In the genomic region with DNA sequence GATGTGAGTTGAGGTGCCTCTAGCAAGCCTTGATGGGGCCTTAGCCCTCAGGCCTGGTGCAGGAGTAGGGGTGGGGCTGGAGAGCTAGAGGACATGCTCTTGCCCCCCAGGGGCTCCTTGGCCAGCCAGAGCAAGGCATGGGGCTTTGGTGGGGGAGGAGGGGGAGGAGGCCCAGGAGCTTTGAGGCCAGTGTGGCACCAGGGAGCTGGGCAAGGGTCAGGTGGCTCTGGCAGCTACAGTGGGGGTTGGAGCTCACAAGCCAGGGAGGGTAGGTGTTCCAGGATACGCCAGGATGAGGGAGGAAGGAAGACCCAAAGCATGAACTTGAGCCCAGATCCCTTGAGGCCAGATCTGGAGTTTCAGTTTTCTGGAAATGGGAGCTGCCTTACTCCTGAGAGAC, we compare ENCODE assay signal across 2 cellular contexts.
TF ChIP-seq lines count a peak whose summit lies in the region.

No MANE protein-coding gene starts in this region.

TF ChIP-seq in SK-N-SH, 30 proteins besides CTCF, POLR2A, EP300 and RAD21 (continued from another document):
- TF ChIP-seq, protein P1, sequence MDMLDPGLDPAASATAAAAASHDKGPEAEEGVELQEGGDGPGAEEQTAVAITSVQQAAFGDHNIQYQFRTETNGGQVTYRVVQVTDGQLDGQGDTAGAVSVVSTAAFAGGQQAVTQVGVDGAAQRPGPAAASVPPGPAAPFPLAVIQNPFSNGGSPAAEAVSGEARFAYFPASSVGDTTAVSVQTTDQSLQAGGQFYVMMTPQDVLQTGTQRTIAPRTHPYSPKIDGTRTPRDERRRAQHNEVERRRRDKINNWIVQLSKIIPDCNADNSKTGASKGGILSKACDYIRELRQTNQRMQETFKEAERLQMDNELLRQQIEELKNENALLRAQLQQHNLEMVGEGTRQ (IDR thresholded peaks at IDR 0.05; ENCODE audit: borderline replicate concordance, low read depth, low read length): no peak
- no peak for TF ChIP-seq POLR2AphosphoS5 (IDR thresholded peaks at IDR 0.05; ENCODE audit: low read depth, low read length)
- no peak for TF ChIP-seq SIN3A (IDR thresholded peaks at IDR 0.05; ENCODE audit: borderline replicate concordance, low read depth, low read length)
- no peak for TF ChIP-seq FOXJ3 (CRISPR knock-in tag; IDR thresholded peaks at IDR 0.05)
- no peak for TF ChIP-seq TEAD4 (IDR thresholded peaks at IDR 0.05; ENCODE audit: borderline replicate concordance, insufficient read depth)
- TF ChIP-seq, protein P2, sequence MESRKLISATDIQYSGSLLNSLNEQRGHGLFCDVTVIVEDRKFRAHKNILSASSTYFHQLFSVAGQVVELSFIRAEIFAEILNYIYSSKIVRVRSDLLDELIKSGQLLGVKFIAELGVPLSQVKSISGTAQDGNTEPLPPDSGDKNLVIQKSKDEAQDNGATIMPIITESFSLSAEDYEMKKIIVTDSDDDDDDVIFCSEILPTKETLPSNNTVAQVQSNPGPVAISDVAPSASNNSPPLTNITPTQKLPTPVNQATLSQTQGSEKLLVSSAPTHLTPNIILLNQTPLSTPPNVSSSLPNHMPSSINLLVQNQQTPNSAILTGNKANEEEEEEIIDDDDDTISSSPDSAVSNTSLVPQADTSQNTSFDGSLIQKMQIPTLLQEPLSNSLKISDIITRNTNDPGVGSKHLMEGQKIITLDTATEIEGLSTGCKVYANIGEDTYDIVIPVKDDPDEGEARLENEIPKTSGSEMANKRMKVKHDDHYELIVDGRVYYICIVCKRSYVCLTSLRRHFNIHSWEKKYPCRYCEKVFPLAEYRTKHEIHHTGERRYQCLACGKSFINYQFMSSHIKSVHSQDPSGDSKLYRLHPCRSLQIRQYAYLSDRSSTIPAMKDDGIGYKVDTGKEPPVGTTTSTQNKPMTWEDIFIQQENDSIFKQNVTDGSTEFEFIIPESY (IDR thresholded peaks at IDR 0.05; ENCODE audit: borderline replicate concordance, low read depth): no peak
- TF ChIP-seq MXI1 (IDR thresholded peaks at IDR 0.05; ENCODE audit: low read depth, low read length): no peak
- TF ChIP-seq, protein P3, sequence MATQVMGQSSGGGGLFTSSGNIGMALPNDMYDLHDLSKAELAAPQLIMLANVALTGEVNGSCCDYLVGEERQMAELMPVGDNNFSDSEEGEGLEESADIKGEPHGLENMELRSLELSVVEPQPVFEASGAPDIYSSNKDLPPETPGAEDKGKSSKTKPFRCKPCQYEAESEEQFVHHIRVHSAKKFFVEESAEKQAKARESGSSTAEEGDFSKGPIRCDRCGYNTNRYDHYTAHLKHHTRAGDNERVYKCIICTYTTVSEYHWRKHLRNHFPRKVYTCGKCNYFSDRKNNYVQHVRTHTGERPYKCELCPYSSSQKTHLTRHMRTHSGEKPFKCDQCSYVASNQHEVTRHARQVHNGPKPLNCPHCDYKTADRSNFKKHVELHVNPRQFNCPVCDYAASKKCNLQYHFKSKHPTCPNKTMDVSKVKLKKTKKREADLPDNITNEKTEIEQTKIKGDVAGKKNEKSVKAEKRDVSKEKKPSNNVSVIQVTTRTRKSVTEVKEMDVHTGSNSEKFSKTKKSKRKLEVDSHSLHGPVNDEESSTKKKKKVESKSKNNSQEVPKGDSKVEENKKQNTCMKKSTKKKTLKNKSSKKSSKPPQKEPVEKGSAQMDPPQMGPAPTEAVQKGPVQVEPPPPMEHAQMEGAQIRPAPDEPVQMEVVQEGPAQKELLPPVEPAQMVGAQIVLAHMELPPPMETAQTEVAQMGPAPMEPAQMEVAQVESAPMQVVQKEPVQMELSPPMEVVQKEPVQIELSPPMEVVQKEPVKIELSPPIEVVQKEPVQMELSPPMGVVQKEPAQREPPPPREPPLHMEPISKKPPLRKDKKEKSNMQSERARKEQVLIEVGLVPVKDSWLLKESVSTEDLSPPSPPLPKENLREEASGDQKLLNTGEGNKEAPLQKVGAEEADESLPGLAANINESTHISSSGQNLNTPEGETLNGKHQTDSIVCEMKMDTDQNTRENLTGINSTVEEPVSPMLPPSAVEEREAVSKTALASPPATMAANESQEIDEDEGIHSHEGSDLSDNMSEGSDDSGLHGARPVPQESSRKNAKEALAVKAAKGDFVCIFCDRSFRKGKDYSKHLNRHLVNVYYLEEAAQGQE (IDR thresholded peaks at IDR 0.05; ENCODE audit: low read depth, low read length): no peak
- TF ChIP-seq, protein P4, sequence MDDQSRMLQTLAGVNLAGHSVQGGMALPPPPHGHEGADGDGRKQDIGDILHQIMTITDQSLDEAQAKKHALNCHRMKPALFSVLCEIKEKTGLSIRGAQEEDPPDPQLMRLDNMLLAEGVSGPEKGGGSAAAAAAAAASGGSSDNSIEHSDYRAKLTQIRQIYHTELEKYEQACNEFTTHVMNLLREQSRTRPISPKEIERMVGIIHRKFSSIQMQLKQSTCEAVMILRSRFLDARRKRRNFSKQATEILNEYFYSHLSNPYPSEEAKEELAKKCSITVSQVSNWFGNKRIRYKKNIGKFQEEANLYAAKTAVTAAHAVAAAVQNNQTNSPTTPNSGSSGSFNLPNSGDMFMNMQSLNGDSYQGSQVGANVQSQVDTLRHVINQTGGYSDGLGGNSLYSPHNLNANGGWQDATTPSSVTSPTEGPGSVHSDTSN (IDR thresholded peaks at IDR 0.05): no peak
- no peak for TF ChIP-seq SMC3 (IDR thresholded peaks at IDR 0.05; ENCODE audit: low read depth, low read length)
- TF ChIP-seq, protein P5, sequence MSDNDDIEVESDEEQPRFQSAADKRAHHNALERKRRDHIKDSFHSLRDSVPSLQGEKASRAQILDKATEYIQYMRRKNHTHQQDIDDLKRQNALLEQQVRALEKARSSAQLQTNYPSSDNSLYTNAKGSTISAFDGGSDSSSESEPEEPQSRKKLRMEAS (IDR thresholded peaks at IDR 0.05; ENCODE audit: low read depth): no peak
- TF ChIP-seq GABPA (IDR thresholded peaks at IDR 0.05; ENCODE audit: low read depth): no peak
- TF ChIP-seq RCOR1 (IDR thresholded peaks at IDR 0.05; ENCODE audit: low read length): no peak
- no peak for TF ChIP-seq GATA2 (CRISPR knock-in tag; IDR thresholded peaks at IDR 0.05)
- TF ChIP-seq FOXM1 (IDR thresholded peaks at IDR 0.05; ENCODE audit: low read depth): no peak
- TF ChIP-seq NFIC (IDR thresholded peaks at IDR 0.05; ENCODE audit: borderline replicate concordance): no peak
- no peak for TF ChIP-seq FOSL2 (IDR thresholded peaks at IDR 0.05; ENCODE audit: borderline replicate concordance, low read depth)
TF ChIP-seq in SK-N-SH: peak in this region for 0.

TF ChIP-seq in SK-N-SH treated with all-trans-retinoic acid at 6 μM for 48 hours, 23 proteins besides CTCF, POLR2A, EP300 and RAD21 (continued from another document):
- no peak for TF ChIP-seq GLIS3 (CRISPR knock-in tag; IDR thresholded peaks at IDR 0.05)
- TF ChIP-seq, protein P6, sequence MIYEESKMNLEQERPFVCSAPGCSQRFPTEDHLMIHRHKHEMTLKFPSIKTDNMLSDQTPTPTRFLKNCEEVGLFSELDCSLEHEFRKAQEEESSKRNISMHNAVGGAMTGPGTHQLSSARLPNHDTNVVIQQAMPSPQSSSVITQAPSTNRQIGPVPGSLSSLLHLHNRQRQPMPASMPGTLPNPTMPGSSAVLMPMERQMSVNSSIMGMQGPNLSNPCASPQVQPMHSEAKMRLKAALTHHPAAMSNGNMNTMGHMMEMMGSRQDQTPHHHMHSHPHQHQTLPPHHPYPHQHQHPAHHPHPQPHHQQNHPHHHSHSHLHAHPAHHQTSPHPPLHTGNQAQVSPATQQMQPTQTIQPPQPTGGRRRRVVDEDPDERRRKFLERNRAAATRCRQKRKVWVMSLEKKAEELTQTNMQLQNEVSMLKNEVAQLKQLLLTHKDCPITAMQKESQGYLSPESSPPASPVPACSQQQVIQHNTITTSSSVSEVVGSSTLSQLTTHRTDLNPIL (CRISPR knock-in tag; IDR thresholded peaks at IDR 0.05; ENCODE audit: low read depth): no peak
- TF ChIP-seq, protein P7, sequence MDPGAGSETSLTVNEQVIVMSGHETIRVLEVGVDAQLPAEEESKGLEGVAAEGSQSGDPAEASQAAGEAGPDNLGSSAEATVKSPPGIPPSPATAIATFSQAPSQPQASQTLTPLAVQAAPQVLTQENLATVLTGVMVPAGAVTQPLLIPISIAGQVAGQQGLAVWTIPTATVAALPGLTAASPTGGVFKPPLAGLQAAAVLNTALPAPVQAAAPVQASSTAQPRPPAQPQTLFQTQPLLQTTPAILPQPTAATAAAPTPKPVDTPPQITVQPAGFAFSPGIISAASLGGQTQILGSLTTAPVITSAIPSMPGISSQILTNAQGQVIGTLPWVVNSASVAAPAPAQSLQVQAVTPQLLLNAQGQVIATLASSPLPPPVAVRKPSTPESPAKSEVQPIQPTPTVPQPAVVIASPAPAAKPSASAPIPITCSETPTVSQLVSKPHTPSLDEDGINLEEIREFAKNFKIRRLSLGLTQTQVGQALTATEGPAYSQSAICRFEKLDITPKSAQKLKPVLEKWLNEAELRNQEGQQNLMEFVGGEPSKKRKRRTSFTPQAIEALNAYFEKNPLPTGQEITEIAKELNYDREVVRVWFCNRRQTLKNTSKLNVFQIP (CRISPR knock-in tag; IDR thresholded peaks at IDR 0.05; ENCODE audit: borderline replicate concordance, low read depth): no peak
- TF ChIP-seq ARNTL (CRISPR knock-in tag; IDR thresholded peaks at IDR 0.05; ENCODE audit: borderline replicate concordance, low read depth): no peak
- TF ChIP-seq ZFP30 (CRISPR knock-in tag; IDR thresholded peaks at IDR 0.05): no peak
- TF ChIP-seq CSDC2 (CRISPR knock-in tag; IDR thresholded peaks at IDR 0.05): no peak
- no peak for TF ChIP-seq ZC3H10 (CRISPR knock-in tag; IDR thresholded peaks at IDR 0.05)
- TF ChIP-seq, protein P8, sequence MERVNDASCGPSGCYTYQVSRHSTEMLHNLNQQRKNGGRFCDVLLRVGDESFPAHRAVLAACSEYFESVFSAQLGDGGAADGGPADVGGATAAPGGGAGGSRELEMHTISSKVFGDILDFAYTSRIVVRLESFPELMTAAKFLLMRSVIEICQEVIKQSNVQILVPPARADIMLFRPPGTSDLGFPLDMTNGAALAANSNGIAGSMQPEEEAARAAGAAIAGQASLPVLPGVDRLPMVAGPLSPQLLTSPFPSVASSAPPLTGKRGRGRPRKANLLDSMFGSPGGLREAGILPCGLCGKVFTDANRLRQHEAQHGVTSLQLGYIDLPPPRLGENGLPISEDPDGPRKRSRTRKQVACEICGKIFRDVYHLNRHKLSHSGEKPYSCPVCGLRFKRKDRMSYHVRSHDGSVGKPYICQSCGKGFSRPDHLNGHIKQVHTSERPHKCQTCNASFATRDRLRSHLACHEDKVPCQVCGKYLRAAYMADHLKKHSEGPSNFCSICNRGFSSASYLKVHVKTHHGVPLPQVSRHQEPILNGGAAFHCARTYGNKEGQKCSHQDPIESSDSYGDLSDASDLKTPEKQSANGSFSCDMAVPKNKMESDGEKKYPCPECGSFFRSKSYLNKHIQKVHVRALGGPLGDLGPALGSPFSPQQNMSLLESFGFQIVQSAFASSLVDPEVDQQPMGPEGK (CRISPR knock-in tag; IDR thresholded peaks at IDR 0.05; ENCODE audit: borderline replicate concordance): no peak
- no peak for TF ChIP-seq ZNF70 (CRISPR knock-in tag; IDR thresholded peaks at IDR 0.05)
- no peak for TF ChIP-seq ISL1 (CRISPR knock-in tag; IDR thresholded peaks at IDR 0.05)
- TF ChIP-seq, protein P9, sequence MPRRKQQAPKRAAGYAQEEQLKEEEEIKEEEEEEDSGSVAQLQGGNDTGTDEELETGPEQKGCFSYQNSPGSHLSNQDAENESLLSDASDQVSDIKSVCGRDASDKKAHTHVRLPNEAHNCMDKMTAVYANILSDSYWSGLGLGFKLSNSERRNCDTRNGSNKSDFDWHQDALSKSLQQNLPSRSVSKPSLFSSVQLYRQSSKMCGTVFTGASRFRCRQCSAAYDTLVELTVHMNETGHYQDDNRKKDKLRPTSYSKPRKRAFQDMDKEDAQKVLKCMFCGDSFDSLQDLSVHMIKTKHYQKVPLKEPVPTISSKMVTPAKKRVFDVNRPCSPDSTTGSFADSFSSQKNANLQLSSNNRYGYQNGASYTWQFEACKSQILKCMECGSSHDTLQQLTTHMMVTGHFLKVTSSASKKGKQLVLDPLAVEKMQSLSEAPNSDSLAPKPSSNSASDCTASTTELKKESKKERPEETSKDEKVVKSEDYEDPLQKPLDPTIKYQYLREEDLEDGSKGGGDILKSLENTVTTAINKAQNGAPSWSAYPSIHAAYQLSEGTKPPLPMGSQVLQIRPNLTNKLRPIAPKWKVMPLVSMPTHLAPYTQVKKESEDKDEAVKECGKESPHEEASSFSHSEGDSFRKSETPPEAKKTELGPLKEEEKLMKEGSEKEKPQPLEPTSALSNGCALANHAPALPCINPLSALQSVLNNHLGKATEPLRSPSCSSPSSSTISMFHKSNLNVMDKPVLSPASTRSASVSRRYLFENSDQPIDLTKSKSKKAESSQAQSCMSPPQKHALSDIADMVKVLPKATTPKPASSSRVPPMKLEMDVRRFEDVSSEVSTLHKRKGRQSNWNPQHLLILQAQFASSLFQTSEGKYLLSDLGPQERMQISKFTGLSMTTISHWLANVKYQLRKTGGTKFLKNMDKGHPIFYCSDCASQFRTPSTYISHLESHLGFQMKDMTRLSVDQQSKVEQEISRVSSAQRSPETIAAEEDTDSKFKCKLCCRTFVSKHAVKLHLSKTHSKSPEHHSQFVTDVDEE (CRISPR knock-in tag; IDR thresholded peaks at IDR 0.05): no peak
- TF ChIP-seq RARB (CRISPR knock-in tag; IDR thresholded peaks at IDR 0.05): no peak
- no peak for TF ChIP-seq ZFP3 (CRISPR knock-in tag; IDR thresholded peaks at IDR 0.05)
- TF ChIP-seq SNAI2 (CRISPR knock-in tag; IDR thresholded peaks at IDR 0.05): no peak
- no peak for TF ChIP-seq TOX (CRISPR knock-in tag; IDR thresholded peaks at IDR 0.05; ENCODE audit: borderline replicate concordance)
- TF ChIP-seq ZNF565 (CRISPR knock-in tag; conservative IDR thresholded peaks at IDR 0.05; ENCODE audit: low read depth): no peak
